8 cellular contexts compared by ENCODE assay signal in genomic region chr11:45805305-45806071, GRCh38. TPM values are rescaled to one million over a fixed set of nuclear protein-coding genes. Genes with fewer than 3 reads are reported as not detected.
DNase-seq lines count a peak whose midpoint lies in the region; ATAC-seq and TF ChIP-seq lines count a peak whose summit lies in the region.

No MANE protein-coding gene starts in this region.

- H3K27me3 ChIP-seq in Peyer's patch = no peaks in the 10 kb centered on the region
- no peaks in the 10 kb centered on the region for H3K27me3 ChIP-seq in dorsolateral prefrontal cortex
- H3K27me3 ChIP-seq in tibial artery = no peaks in the 10 kb centered on the region

- H3K36me3 ChIP-seq in Peyer's patch = peaks cover 0 to 14% (median 0%) of the 10 kb centered on the region in 3 donors
- H3K36me3 ChIP-seq in tibial artery = peaks cover 0 to 28% (median 15%) of the 10 kb centered on the region in 3 donors

- H3K4me1 ChIP-seq in Peyer's patch (peaks cover 4 to 46% (median 19%) of the 10 kb centered on the region in 4 donors), tibial artery (peaks cover 0 to 55% (median 31%) of the 10 kb centered on the region in 4 donors)

- peak overlapping the region; percentile 82 for H3K27ac Mint-ChIP-seq in activated naive CD4-positive, alpha-beta T cell treated with anti-CD3 and anti-CD28 coated beads, Interleukin-2, amount 10 ng/mL, durations not matched to agents 7 days and 5 days
- peak overlapping the region; percentile 96 for H3K27ac Mint-ChIP-seq in memory B cell

- H3K27ac ChIP-seq in Peyer's patch (peak overlapping the region; percentile 84 to 98 (median 92)), dorsolateral prefrontal cortex (peak overlapping the region in 52 of 59 donors; percentile 8 to 91 (median 78)), tibial artery (peak overlapping the region; percentile 88 to 94)

- H3K4me3 Mint-ChIP-seq in activated naive CD4-positive, alpha-beta T cell treated with anti-CD3 and anti-CD28 coated beads, Interleukin-2, amount 10 ng/mL, durations not matched to agents 7 days and 5 days = peak overlapping the region; percentile 93
- H3K4me3 Mint-ChIP-seq in memory B cell = peak overlapping the region; percentile 99

- H3K9me3 ChIP-seq in Peyer's patch (no peaks in the 10 kb centered on the region), tibial artery (no peaks in the 10 kb centered on the region)

- H3K27me3 Mint-ChIP-seq in activated naive CD4-positive, alpha-beta T cell treated with anti-CD3 and anti-CD28 coated beads, Interleukin-2, amount 10 ng/mL, durations not matched to agents 7 days and 5 days = no peaks in the 10 kb centered on the region
- H3K27me3 Mint-ChIP-seq in memory B cell = no peaks in the 10 kb centered on the region

- TF ChIP-seq POLR2A in Peyer's patch (IDR thresholded peaks at IDR 0.05) = no peak

- peak; percentile 44 for ATAC-seq in HG02943 (IDR thresholded peaks at IDR 0.05; ENCODE audit: low read depth, unreplicated experiment)
- peak; percentile 39 for ATAC-seq in memory B cell (ENCODE audit: low read depth)

- DNase-seq in activated naive CD4-positive, alpha-beta T cell treated with anti-CD3 and anti-CD28 coated beads, Interleukin-2, amount 10 ng/mL, durations not matched to agents 7 days and 5 days = no peak
- DNase-seq in activated naive CD4-positive, alpha-beta T cell treated with Interleukin-2 at 50 U/mL for 16 hours = no peak
- DNase-seq in Peyer's patch (no peak), dorsolateral prefrontal cortex (peak in 1 of 10 donors; percentile 49), memory B cell (ENCODE audit: low spot score in 2 of 2) (no peak), tibial artery (peak; percentile 44 to 78)
- DNase-seq in central memory CD4-positive, alpha-beta T cell = no peak

- H3K9me3 Mint-ChIP-seq in activated naive CD4-positive, alpha-beta T cell treated with anti-CD3 and anti-CD28 coated beads, Interleukin-2, amount 10 ng/mL, durations not matched to agents 7 days and 5 days = no peaks in the 10 kb centered on the region
- H3K9me3 Mint-ChIP-seq in memory B cell = no peaks in the 10 kb centered on the region

- no peak for TF ChIP-seq CTCF in Peyer's patch (IDR thresholded peaks at IDR 0.05)
- peak in 1 of 56 donors; percentile 2 for TF ChIP-seq CTCF in dorsolateral prefrontal cortex (IDR thresholded peaks at IDR 0.05 in 54 of 56, conservative IDR thresholded peaks at IDR 0.05 in 2 of 56; ENCODE audit: low read depth in 1 of 56, partially characterized antibody in 56 of 56)
- TF ChIP-seq CTCF in tibial artery (IDR thresholded peaks at IDR 0.05) = no peak

- H3K4me3 ChIP-seq in Peyer's patch (peak overlapping the region; percentile 60 to 83 (median 70)), dorsolateral prefrontal cortex (peak overlapping the region; percentile 58 to 99 (median 89)), tibial artery (peak overlapping the region; percentile 84 to 91)

- intact Hi-C loops in dorsolateral prefrontal cortex (cut with DNase I) = loop anchor here (1.0 to 10.0 kb wide), 3 partner anchors 37 to 661 kb away; partner anchors contain the start of gene PRDM11 (in 1 of the 2)
- intact Hi-C loops in tibial artery (cut with DNase I; ENCODE audit: low total_unique reads) = no loop called here

- CTCF ChIA-PET in activated naive CD4-positive, alpha-beta T cell treated with anti-CD3 and anti-CD28 coated beads, Interleukin-2, amount 10 ng/mL, durations not matched to agents 7 days and 5 days (lab: Charles Lee) = interaction anchor here (1.2 to 1.9 kb wide), 3 partner anchors 30 to 37 kb away, joined by 3 to 9 read pairs (median 4); no protein-coding TSS in a partner anchor

- H3K4me1 Mint-ChIP-seq in activated naive CD4-positive, alpha-beta T cell treated with anti-CD3 and anti-CD28 coated beads, Interleukin-2, amount 10 ng/mL, durations not matched to agents 7 days and 5 days = peaks cover 49% of the 10 kb centered on the region
- peaks cover 36% of the 10 kb centered on the region for H3K4me1 Mint-ChIP-seq in memory B cell

- H3K36me3 Mint-ChIP-seq in activated naive CD4-positive, alpha-beta T cell treated with anti-CD3 and anti-CD28 coated beads, Interleukin-2, amount 10 ng/mL, durations not matched to agents 7 days and 5 days = peaks cover 30% of the 10 kb centered on the region
- peaks cover 3% of the 10 kb centered on the region for H3K36me3 Mint-ChIP-seq in memory B cell

RNA-seq across cellular contexts. Expression of gene SLC35C1, which starts 0.5 kb away (rescaled TPM):
- 10 to 100 TPM; 24.8 to 68.8 (median 62.0) TPM for total RNA-seq in Peyer's patch
- 10 to 100 TPM in 25 of 120 experiments, 1 to 10 TPM in 95; 5.6 to 14.4 (median 8.5) TPM for total RNA-seq in dorsolateral prefrontal cortex

RNA-seq across cellular contexts. Expression of gene CRY2, which starts 41.8 kb away (rescaled TPM):
- total RNA-seq in Peyer's patch = 10 to 100 TPM; 37.7 to 67.6 (median 66.0) TPM
- total RNA-seq in dorsolateral prefrontal cortex = 100 to 1,000 TPM in 43 of 120 experiments, 10 to 100 TPM in 77; 65.9 to 159 (median 95.3) TPM

Comparison
In these comparisons a context has a peak if more than half of its experiments do, and no peak if none do; other contexts are left out.
1. DNase-seq: peak in tibial artery (2 of 2); none in activated naive CD4-positive, alpha-beta T cell treated with anti-CD3 and anti-CD28 coated beads, Interleukin-2, amount 10 ng/mL, durations not matched to agents 7 days and 5 days (single experiment), activated naive CD4-positive, alpha-beta T cell treated with Interleukin-2 at 50 U/mL for 16 hours (single experiment), Peyer's patch (0 of 3), memory B cell (0 of 2) and central memory CD4-positive, alpha-beta T cell (single experiment).
2. Peak in every context shown above with its lines, with median percentiles within 50 percentile points of each other: H3K27ac ChIP-seq and H3K4me3 ChIP-seq.